Comparison of ENCODE assay signal across 8 cellular contexts in the genomic region with DNA sequence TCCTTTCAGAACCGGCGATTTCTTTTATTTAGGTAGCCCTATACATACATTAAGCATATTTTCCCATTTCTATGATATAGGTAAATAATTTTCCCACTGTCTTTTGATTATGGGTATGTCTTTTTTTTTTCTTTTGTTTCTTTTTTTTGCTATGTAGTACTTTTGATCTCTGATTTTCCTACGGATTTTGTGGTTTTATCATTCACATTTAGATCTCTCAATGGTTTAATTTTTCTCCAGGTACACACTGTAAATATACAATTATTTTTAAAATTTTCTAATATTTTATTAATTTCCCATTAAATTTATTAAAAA. TPM values are rescaled to one million over a fixed set of nuclear protein-coding genes. Genes with fewer than 3 reads are reported as not detected.
DNase-seq lines count a peak whose midpoint lies in the region; ATAC-seq, FAIRE-seq and TF ChIP-seq lines count a peak whose summit lies in the region.

No MANE protein-coding gene starts in this region.

- H3K4me1 ChIP-seq in ascending aorta (peaks cover 4 to 9% of the 10 kb centered on the region in 2 donors), HepG2 (ENCODE audit: insufficient read depth, low read length) (peaks cover 34% of the 10 kb centered on the region), thoracic aorta (ENCODE audit: control insufficient read depth in 1 of 2, low read depth in 2 of 2) (peaks cover 5 to 16% of the 10 kb centered on the region in 2 donors)

- no peak for TF ChIP-seq POLR2A in HepG2 (IDR thresholded peaks at IDR 0.05; ENCODE audit: insufficient read depth in 1 of 2, low read depth in 2 of 2, low read length in 2 of 2)

- peak overlapping the region; percentile 90 for H3K4me2 ChIP-seq in HepG2 (ENCODE audit: low read depth, low read length)

- H3K9ac ChIP-seq in HepG2 (ENCODE audit: insufficient read depth, low read depth, low read length), result peak overlapping the region; percentile 97

- H3K4me3 ChIP-seq in ascending aorta (peak overlapping the region; percentile 74 to 82), HepG2 (replicated peaks in 1 of 3; ENCODE audit: insufficient read depth in 1 of 3, low read depth in 2 of 3, low read length in 3 of 3) (peak overlapping the region; percentile 89 to 100 (median 94)), thoracic aorta (peak overlapping the region; percentile 93)

- no peak for DNase-seq in activated CD4-positive, alpha-beta T cell treated with anti-CD3 and anti-CD28 coated beads, Interleukin-2, amount 10 ng/mL, durations not matched to agents 7 days and 5 days
- no peak for DNase-seq in activated CD4-positive, alpha-beta T cell treated with anti-CD3 and anti-CD28 coated beads for 4 hours
- DNase-seq in ascending aorta (ENCODE audit: low spot score in 2 of 2) (no peak), HepG2 (ENCODE audit: low spot score) (no peak), thoracic aorta (ENCODE audit: low spot score) (no peak), hepatic stellate cell (ENCODE audit: low spot score) (no peak), ureter (ENCODE audit: low spot score) (no peak)

- TSS peak; percentile 81 for BruUV-seq in HepG2 (replicated peaks; lab: Mats Ljungman, UMichigan)

- FAIRE-seq in HepG2 (lab: Jason Lieb, UNC), result no peak

- peak overlapping the region; percentile 92 for H3K27ac Mint-ChIP-seq in activated CD4-positive, alpha-beta T cell treated with anti-CD3 and anti-CD28 coated beads, Interleukin-2, amount 10 ng/mL, durations not matched to agents 7 days and 5 days

- H3K9me3 ChIP-seq in ascending aorta, result peaks cover 0 to 3% of the 10 kb centered on the region in 2 donors
- peaks cover 15% of the 10 kb centered on the region for H3K9me3 ChIP-seq in HepG2 (ENCODE audit: low read length)
- no peaks in the 10 kb centered on the region for H3K9me3 ChIP-seq in thoracic aorta

- H3K9me3 Mint-ChIP-seq in activated CD4-positive, alpha-beta T cell treated with anti-CD3 and anti-CD28 coated beads, Interleukin-2, amount 10 ng/mL, durations not matched to agents 7 days and 5 days, result peaks cover 17% of the 10 kb centered on the region

- H3K27me3 Mint-ChIP-seq in activated CD4-positive, alpha-beta T cell treated with anti-CD3 and anti-CD28 coated beads, Interleukin-2, amount 10 ng/mL, durations not matched to agents 7 days and 5 days, result peaks cover 8% of the 10 kb centered on the region

- peak overlapping the region; percentile 68 for H2AFZ ChIP-seq in HepG2 (ENCODE audit: low read length)

- TF ChIP-seq RAD21 in HepG2 (CRISPR knock-in tag; IDR thresholded peaks at IDR 0.05), result no peak

- TF ChIP-seq EP300 in HepG2 (IDR thresholded peaks at IDR 0.05; ENCODE audit: low read depth in 2 of 2, low read length in 2 of 2) (no peak; a peak in 1 of 4 replicates), HepG2 (CRISPR knock-in tag; IDR thresholded peaks at IDR 0.05; ENCODE audit: borderline replicate concordance) (no peak)

- POLR2A ChIA-PET in activated CD4-positive, alpha-beta T cell treated with anti-CD3 and anti-CD28 coated beads, Interleukin-2, amount 10 ng/mL, durations not matched to agents 7 days and 5 days (lab: Charles Lee), result no interaction called here
- POLR2A ChIA-PET in HepG2 (lab: Yijun Ruan, JAX), result interaction anchor here (0.6 to 1.4 kb wide), 6 partner anchors 10 to 449 kb away, joined by 3 to 6 read pairs (median 4); partner anchors contain the start of gene PYGB

- under 1% methylated on average over 3 of the region's 3 CpGs for WGBS in HepG2 (ENCODE audit: low lambda C conversion rate)

- H3K27ac ChIP-seq in ascending aorta (peak overlapping the region; percentile 92 to 93), HepG2 (ENCODE audit: extremely low read length, insufficient read depth, low read length) (peak overlapping the region; percentile 34), thoracic aorta (peak overlapping the region; percentile 24 to 83)

- H3K79me2 ChIP-seq in HepG2 (ENCODE audit: insufficient read depth, low read length), result peaks cover 25% of the 10 kb centered on the region

- TF ChIP-seq CTCF in ascending aorta (IDR thresholded peaks at IDR 0.05) (no peak), HepG2 (CRISPR knock-in tag; IDR thresholded peaks at IDR 0.05) (no peak), thoracic aorta (IDR thresholded peaks at IDR 0.05) (no peak)

- CTCF ChIA-PET in activated CD4-positive, alpha-beta T cell treated with anti-CD3 and anti-CD28 coated beads, Interleukin-2, amount 10 ng/mL, durations not matched to agents 7 days and 5 days (lab: Charles Lee), result no interaction called here
- CTCF ChIA-PET in HepG2 (lab: Yijun Ruan, JAX; ENCODE audit: low intra/inter-chr PET ratio, low total read pairs), result no interaction called here

- H3K36me3 Mint-ChIP-seq in activated CD4-positive, alpha-beta T cell treated with anti-CD3 and anti-CD28 coated beads, Interleukin-2, amount 10 ng/mL, durations not matched to agents 7 days and 5 days (ENCODE audit: low read depth), result peaks cover 24% of the 10 kb centered on the region

- peaks cover 35% of the 10 kb centered on the region for H3K4me1 Mint-ChIP-seq in activated CD4-positive, alpha-beta T cell treated with anti-CD3 and anti-CD28 coated beads, Interleukin-2, amount 10 ng/mL, durations not matched to agents 7 days and 5 days

- intact Hi-C loops in ascending aorta (cut with DNase I) (loop anchor here (5.0 to 10.0 kb wide), 5 partner anchors 110 to 705 kb away; partner anchors contain the start of genes APMAP and NINL), HepG2 (cut with micrococcal nuclease; ENCODE audit: unreplicated experiment) (loop anchor here (2.0 to 10.0 kb wide), 4 partner anchors 54 to 192 kb away; partner anchors contain the start of gene NINL)

- peak overlapping the region; percentile 92 for H3K4me3 Mint-ChIP-seq in activated CD4-positive, alpha-beta T cell treated with anti-CD3 and anti-CD28 coated beads, Interleukin-2, amount 10 ng/mL, durations not matched to agents 7 days and 5 days

- ATAC-seq in HepG2 (no peak), thoracic aorta (ENCODE audit: insufficient number of reproducible peaks, low FRiP score, low read depth) (no peak), HG03135 (IDR thresholded peaks at IDR 0.05; ENCODE audit: unreplicated experiment) (no peak)

- H3K36me3 ChIP-seq in ascending aorta (no peaks in the 10 kb centered on the region), HepG2 (replicated peaks in 1 of 2; ENCODE audit: control insufficient read depth in 1 of 2, insufficient read depth in 2 of 2, low read length in 2 of 2) (0 out of 5 replicates have a peak, but pooled peaks cover 0 to 3% of the 10 kb centered on the region in 2 experiments), thoracic aorta (no peaks in the 10 kb centered on the region)

- H4K20me1 ChIP-seq in HepG2 (ENCODE audit: insufficient read depth, low read length), result no peaks in the 10 kb centered on the region

- H3K27me3 ChIP-seq in ascending aorta (no peaks in the 10 kb centered on the region), HepG2 (ENCODE audit: control insufficient read depth in 1 of 2, insufficient read depth in 2 of 2, low read length in 2 of 2) (no peaks in the 10 kb centered on the region), thoracic aorta (replicated peaks; ENCODE audit: insufficient read depth) (no peaks in the 10 kb centered on the region)

- in situ Hi-C loops in HepG2 (cut with HindIII; ENCODE audit: extremely low pct_ligation_motif_present, low pct_unique_long_range_greater_than_20kb), result no loop called here

TF ChIP-seq in HepG2, 621 proteins besides CTCF, POLR2A, EP300 and RAD21 (continues in another document):
- TF ChIP-seq ZNF17 (CRISPR knock-in tag; IDR thresholded peaks at IDR 0.05) (no peak), PHB2 (IDR thresholded peaks at IDR 0.05; ENCODE audit: partially characterized antibody) (no peak), ZNF674 (CRISPR knock-in tag; IDR thresholded peaks at IDR 0.05; ENCODE audit: low read depth) (no peak), RFX5 (IDR thresholded peaks at IDR 0.05; ENCODE audit: low read depth, low read length) (no peak)

RNA-seq across cellular contexts. Expression of gene ZNF337, which starts 0.4 kb away (rescaled TPM):
- total RNA-seq in activated CD4-positive, alpha-beta T cell treated with anti-CD3 and anti-CD28 coated beads, Interleukin-2, amount 10 ng/mL, durations not matched to agents 7 days and 5 days, result 10 to 100 TPM; 14.5 to 15.1 TPM
- 3.4 TPM for total RNA-seq in ascending aorta
- total RNA-seq in HepG2 (2016; rRNA removed; fragmentation: Illumina TruSeq; extraction: Trizol), result 19.0 and 19.6 TPM in 2 replicates
- total RNA-seq in HepG2 (2016; cell fraction: cytosol; rRNA removed; fragmentation: Illumina TruSeq; extraction: Trizol; ENCODE audit: low read depth), result 2.2 and 3.0 TPM in 2 replicates
- 18.2 and 18.3 TPM in 2 replicates for total RNA-seq in HepG2 (2016; cell fraction: insoluble cytoplasmic fraction; rRNA removed; fragmentation: Illumina TruSeq; extraction: Trizol)
- 7.8 and 8.0 TPM in 2 replicates for total RNA-seq in HepG2 (2016; cell fraction: membrane; rRNA removed; fragmentation: Illumina TruSeq; extraction: Trizol)
- total RNA-seq in HepG2 (2016; cell fraction: nucleus; rRNA removed; fragmentation: Illumina TruSeq; extraction: Trizol), result 24.6 and 29.8 TPM in 2 replicates
- 17.0 and 22.8 TPM in 2 replicates for polyA plus RNA-seq in HepG2 (2011; rRNA removed)
- polyA plus RNA-seq in HepG2 (2011; cell fraction: cytosol; rRNA removed), result 5.9 and 8.4 TPM in 2 replicates
- polyA plus RNA-seq in HepG2 (2011; cell fraction: nucleus; rRNA removed), result 55.7 and 72.7 TPM in 2 replicates
- polyA plus RNA-seq in HepG2 (2012), result 15.5 and 18.3 TPM in 2 replicates
- polyA plus RNA-seq in HepG2 (2016; cell fraction: cytosol; fragmentation: Illumina TruSeq; extraction: Trizol; ENCODE audit: low read depth), result 0.73 and 0.76 TPM in 2 replicates
- 11.0 and 11.6 TPM in 2 replicates for polyA plus RNA-seq in HepG2 (2016; cell fraction: insoluble cytoplasmic fraction; fragmentation: Illumina TruSeq; extraction: Trizol; ENCODE audit: low read depth)
- polyA plus RNA-seq in HepG2 (2016; cell fraction: membrane; fragmentation: Illumina TruSeq; extraction: Trizol; ENCODE audit: low read depth), result 2.0 and 2.3 TPM in 2 replicates
- 53.5 and 55.7 TPM in 2 replicates for polyA plus RNA-seq in HepG2 (2016; cell fraction: nucleus; fragmentation: Illumina TruSeq; extraction: Trizol; ENCODE audit: insufficient read depth, low read depth)
- 9.7 and 16.6 TPM in 2 replicates for polyA minus RNA-seq in HepG2 (2011; rRNA and poly(A)+ RNA removed; ENCODE audit: low replicate concordance)
- polyA minus RNA-seq in HepG2 (2011; cell fraction: cytosol; rRNA and poly(A)+ RNA removed), result 8.7 and 9.0 TPM in 2 replicates
- 34.9 and 55.6 TPM in 2 replicates for polyA minus RNA-seq in HepG2 (2011; cell fraction: nucleus; rRNA and poly(A)+ RNA removed)
- total RNA-seq in thoracic aorta, result 10 to 100 TPM; 16.1 to 19.5 TPM
- total RNA-seq in ureter, result 32.3 TPM

Comparison
In these comparisons a context has a peak if more than half of its experiments do, and no peak if none do; other contexts are left out.
1. H3K27ac ChIP-seq: peak in every context shown above with its lines; median percentile 92 in ascending aorta; 54 in thoracic aorta; 34 in HepG2.